Comparison of ENCODE assay signal across 8 cellular contexts in genomic region chr11:125348704-125349635, GRCh38.
DNase-seq lines count a peak whose midpoint lies in the region; ATAC-seq, FAIRE-seq and TF ChIP-seq lines count a peak whose summit lies in the region.

No MANE protein-coding gene starts in this region.

- no peak for FAIRE-seq in bronchial epithelial cell (lab: Jason Lieb, UNC)

- peak; percentile 1 for DNase-seq in NCI-H146 treated with DMSO at 0.1 percent for 48 hours (lab: John Stamatoyannopoulos, UW; ENCODE audit: unreplicated experiment)
- no peak for DNase-seq in NCI-H146 (lab: John Stamatoyannopoulos, UW)
- peak; percentile 40 for DNase-seq in HPDE6-E6E7 (ENCODE audit: extremely low spot score)
- DNase-seq in T1000 (lab: John Stamatoyannopoulos, UW) = peak; percentile 5
- no peak for DNase-seq in bronchial epithelial cell (ENCODE audit: low read depth)
- DNase-seq in left lung = peak in 1 of 2 donors; percentile 55
- peak; percentile 24 for DNase-seq in stimulated activated CD8-positive, alpha-beta memory T cell treated with anti-CD3 and anti-CD28 coated beads, Interleukin-12 subunit alpha, Interleukin-12 subunit beta, amount 100 ng/mL, for 1 hour (ENCODE audit: low read depth)

- ATAC-seq in left lung = peak; percentile 71
- no peak for ATAC-seq in GM21423 (IDR thresholded peaks at IDR 0.05; ENCODE audit: unreplicated experiment)

- H3K4me3 ChIP-seq in bronchial epithelial cell (ENCODE audit: low read depth, low read length) = no peak overlapping the region
- H3K4me3 ChIP-seq in left lung = no peak overlapping the region

- intact Hi-C loops in left lung (cut with DNase I) = no loop called here

- peak; percentile 91 for TF ChIP-seq CTCF in bronchial epithelial cell (IDR thresholded peaks at IDR 0.05; ENCODE audit: insufficient read depth, low read length, severe bottlenecking)
- TF ChIP-seq CTCF in left lung (IDR thresholded peaks at IDR 0.05) = peak; percentile 76 to 85

- H3K27me3 ChIP-seq in bronchial epithelial cell (ENCODE audit: control insufficient read depth, insufficient read depth, low read length) (peaks cover 6% of the 10 kb centered on the region), left lung (peaks cover 0 to 47% of the 10 kb centered on the region in 2 donors)

- H3K9me3 ChIP-seq in left lung = no peaks in the 10 kb centered on the region

- no peaks in the 10 kb centered on the region for H3K4me1 ChIP-seq in left lung

- no peak overlapping the region for H3K27ac ChIP-seq in left lung

- no peaks in the 10 kb centered on the region for H3K36me3 ChIP-seq in bronchial epithelial cell (ENCODE audit: control insufficient read depth, insufficient read depth, low read length)
- no peaks in the 10 kb centered on the region for H3K36me3 ChIP-seq in left lung

Comparison
In these comparisons a context has a peak if more than half of its experiments do, and no peak if none do; other contexts are left out.
1. DNase-seq: peak in NCI-H146 treated with DMSO at 0.1 percent for 48 hours (single experiment), HPDE6-E6E7 (single experiment), T1000 (single experiment) and stimulated activated CD8-positive, alpha-beta memory T cell treated with anti-CD3 and anti-CD28 coated beads, Interleukin-12 subunit alpha, Interleukin-12 subunit beta, amount 100 ng/mL, for 1 hour (single experiment); none in NCI-H146 (single experiment) and bronchial epithelial cell (single experiment).